Comparison of ENCODE assay signal across 17 cellular contexts in the genomic region with DNA sequence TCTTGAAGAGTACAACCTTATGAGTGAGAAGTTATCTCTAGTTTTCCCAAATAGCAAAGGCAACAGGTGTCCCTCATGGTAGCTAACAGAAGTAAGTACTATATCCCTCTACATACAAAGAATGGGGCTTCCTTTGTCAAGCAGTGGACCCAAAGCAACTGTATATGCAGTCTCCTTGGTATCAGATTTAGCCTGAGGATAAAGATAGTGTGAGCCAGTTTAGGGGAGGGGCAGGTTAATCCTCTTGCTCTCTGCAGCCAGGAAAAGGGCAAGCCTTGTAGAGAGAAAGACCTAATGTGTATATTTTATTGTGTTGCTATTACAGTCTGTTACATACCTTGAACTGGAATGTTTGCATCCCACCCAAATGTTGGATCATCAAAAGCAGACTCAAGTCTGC.
DNase-seq lines count a peak whose midpoint lies in the region; ATAC-seq and TF ChIP-seq lines count a peak whose summit lies in the region.
"Had no signal": no experiment of that assay in that cellular context is flagged by ENCODE, and none has a peak within 500 bp of the region (broad histone marks: within the 10 kb centered on the region; RNA-seq: fewer than 3 reads in every experiment).

No MANE protein-coding gene starts in this region.

- H3K36me3 ChIP-seq in HEK293 (ENCODE audit: control insufficient read depth in 2 of 2, insufficient read depth in 1 of 2, low read length in 2 of 2) (no peaks in the 10 kb centered on the region), endodermal cell (ENCODE audit: control insufficient read depth, insufficient read depth, low read length) (no peaks in the 10 kb centered on the region)
- H3K36me3 ChIP-seq: BLaER1 treated with 17β-estradiol and CSF1 and Interleukin-3, amounts not matched to agents 10 nM and 100 nM; HAP-1 had no signal

- DNase-seq in NCI-H82 treated with DMSO at 0.1 percent for 48 hours (lab: John Stamatoyannopoulos, UW; ENCODE audit: unreplicated experiment): peak; percentile 73
- DNase-seq in endodermal cell: no peak
- no peak for DNase-seq in osteocyte (ENCODE audit: extremely low spot score, unreplicated experiment)
- no peak for DNase-seq in SHP77 treated with DMSO at 0.1 percent for 48 hours (lab: John Stamatoyannopoulos, UW)
- no peak for DNase-seq in NCI-H187 (lab: John Stamatoyannopoulos, UW)
- DNase-seq: Calu3; CD8-positive, alpha-beta T cell; DMS 273 treated with DMSO at 0.1 percent for 48 hours; DMS53; DND-41; EL had no signal

- TF ChIP-seq CTCF in HEK293 (tag by site-specific recombination; IDR thresholded peaks at IDR 0.05): no peak
- no peak for TF ChIP-seq CTCF in endodermal cell (conservative IDR thresholded peaks at IDR 0.05)
- TF ChIP-seq CTCF in osteocyte (IDR thresholded peaks at IDR 0.05): no peak

- H3K4me3 Mint-ChIP-seq in endodermal cell (no peak overlapping the region), osteocyte (ENCODE audit: unreplicated experiment) (no peak overlapping the region)
- H3K4me3 Mint-ChIP-seq: B cell; CD8-positive, alpha-beta T cell had no signal

- H3K9me3 ChIP-seq in HEK293 (ENCODE audit: control insufficient read depth, insufficient read depth, low read depth, low read length) (no peaks in the 10 kb centered on the region), endodermal cell (ENCODE audit: control insufficient read depth, low read length) (no peaks in the 10 kb centered on the region)
- H3K9me3 ChIP-seq: BLaER1 treated with 17β-estradiol and CSF1 and Interleukin-3, amounts not matched to agents 10 nM and 100 nM; HAP-1 had no signal

- H3K9ac ChIP-seq in endodermal cell (ENCODE audit: extremely low read depth, low read length, poor library complexity, severe bottlenecking): no peak overlapping the region
- H3K9ac ChIP-seq: BLaER1 treated with 17β-estradiol and CSF1 and Interleukin-3, amounts not matched to agents 10 nM and 100 nM had no signal

- POLR2A ChIA-PET in HEK293 (lab: Yijun Ruan, JAX): no interaction called here

- no peaks in the 10 kb centered on the region for H3K27me3 ChIP-seq in endodermal cell (ENCODE audit: control insufficient read depth, insufficient read depth, low read length, poor library complexity, severe bottlenecking)
- H3K27me3 ChIP-seq: BLaER1 treated with 17β-estradiol and CSF1 and Interleukin-3, amounts not matched to agents 10 nM and 100 nM had no signal

- peaks cover 32% of the 10 kb centered on the region for H3K4me1 Mint-ChIP-seq in endodermal cell
- H3K4me1 Mint-ChIP-seq in osteocyte (ENCODE audit: unreplicated experiment): peaks cover 66% of the 10 kb centered on the region
- H3K4me1 Mint-ChIP-seq: B cell had no signal

- H3K4me3 ChIP-seq in HEK293 (ENCODE audit: low read depth, low read length) (no peak overlapping the region), endodermal cell (ENCODE audit: low read length) (peak overlapping the region; percentile 17)
- H3K4me3 ChIP-seq: BLaER1 treated with 17β-estradiol and CSF1 and Interleukin-3, amounts not matched to agents 10 nM and 100 nM; HAP-1 had no signal

- H3K27ac ChIP-seq in HEK293 (ENCODE audit: extremely low read depth, low read depth, low read length) (no peak overlapping the region), endodermal cell (ENCODE audit: low read depth, low read length) (no peak overlapping the region)
- H3K27ac ChIP-seq: BLaER1 treated with 17β-estradiol and CSF1 and Interleukin-3, amounts not matched to agents 10 nM and 100 nM had no signal

- no peak for ATAC-seq in HG03520 (IDR thresholded peaks at IDR 0.05; ENCODE audit: unreplicated experiment)
- ATAC-seq in HG02571 (IDR thresholded peaks at IDR 0.05; ENCODE audit: unreplicated experiment): no peak
- ATAC-seq: CD8-positive, alpha-beta T cell had no signal

- H3K4me1 ChIP-seq in HEK293 (ENCODE audit: control insufficient read depth, insufficient read depth, low read length): no peaks in the 10 kb centered on the region
- H3K4me1 ChIP-seq in endodermal cell (ENCODE audit: control insufficient read depth, insufficient read depth, low read length): peaks cover 3% of the 10 kb centered on the region
- H3K4me1 ChIP-seq: BLaER1 treated with 17β-estradiol and CSF1 and Interleukin-3, amounts not matched to agents 10 nM and 100 nM; HAP-1 had no signal

- H3K36me3 Mint-ChIP-seq in endodermal cell (ENCODE audit: low read depth): no peaks in the 10 kb centered on the region
- H3K36me3 Mint-ChIP-seq in osteocyte (ENCODE audit: unreplicated experiment): peaks cover 23% of the 10 kb centered on the region
- H3K36me3 Mint-ChIP-seq: CD8-positive, alpha-beta T cell had no signal

- H3K27me3 Mint-ChIP-seq in endodermal cell (ENCODE audit: insufficient read depth): peaks cover 7% of the 10 kb centered on the region
- H3K27me3 Mint-ChIP-seq in osteocyte (ENCODE audit: unreplicated experiment): no peaks in the 10 kb centered on the region
- H3K27me3 Mint-ChIP-seq: B cell had no signal

- CTCF ChIA-PET in HEK293 (lab: Yijun Ruan, JAX): interaction anchor here (1.3 kb wide), 1 partner anchor 20 kb away, joined by 3 read pairs; no protein-coding TSS in a partner anchor

- no peaks in the 10 kb centered on the region for H3K9me3 Mint-ChIP-seq in endodermal cell
- H3K9me3 Mint-ChIP-seq in osteocyte (ENCODE audit: unreplicated experiment): peaks cover 11% of the 10 kb centered on the region
- H3K9me3 Mint-ChIP-seq: CD8-positive, alpha-beta T cell had no signal

- H3K27ac Mint-ChIP-seq in endodermal cell (no peak overlapping the region), osteocyte (ENCODE audit: unreplicated experiment) (peak overlapping the region; percentile 39)
- H3K27ac Mint-ChIP-seq: B cell; CD8-positive, alpha-beta T cell had no signal

TF ChIP-seq in HEK293, 187 proteins besides CTCF, POLR2A, EP300 and RAD21:
- no peak for TF ChIP-seq HOXA7 (CRISPR knock-in tag; IDR thresholded peaks at IDR 0.05; ENCODE audit: borderline replicate concordance)
- TF ChIP-seq SCRT2 (tag by site-specific recombination; IDR thresholded peaks at IDR 0.05): 0 out of 2 replicates have a peak, but pooled peaks have one; percentile 18
